In genomic region chr10:79069325-79070090, GRCh38 we compare ENCODE assay signal across 2 cellular contexts.
TF ChIP-seq lines count a peak whose summit lies in the region.

No MANE protein-coding gene starts in this region.

TF ChIP-seq in SK-N-SH, 30 proteins besides CTCF, POLR2A, EP300 and RAD21 (continued from another document):
- TF ChIP-seq IRF3 (IDR thresholded peaks at IDR 0.05; ENCODE audit: low read depth, low read length) (no peak), USF2 (IDR thresholded peaks at IDR 0.05; ENCODE audit: borderline replicate concordance, low read depth, low read length) (no peak), PBX3 (IDR thresholded peaks at IDR 0.05) (no peak), FOXM1 (IDR thresholded peaks at IDR 0.05; ENCODE audit: low read depth) (no peak), FOSL2 (IDR thresholded peaks at IDR 0.05; ENCODE audit: borderline replicate concordance, low read depth) (no peak), FOXJ3 (CRISPR knock-in tag; IDR thresholded peaks at IDR 0.05) (no peak), ZBTB33 (IDR thresholded peaks at IDR 0.05; ENCODE audit: borderline replicate concordance, low read depth) (no peak), TEAD4 (IDR thresholded peaks at IDR 0.05; ENCODE audit: borderline replicate concordance, insufficient read depth) (no peak), SIN3A (IDR thresholded peaks at IDR 0.05; ENCODE audit: borderline replicate concordance, low read depth, low read length) (no peak), MXI1 (IDR thresholded peaks at IDR 0.05; ENCODE audit: low read depth, low read length) (no peak), USF1 (IDR thresholded peaks at IDR 0.05; ENCODE audit: borderline replicate concordance, low read depth) (no peak), MEF2A (IDR thresholded peaks at IDR 0.05; ENCODE audit: borderline replicate concordance, low read depth) (no peak), NFIC (IDR thresholded peaks at IDR 0.05; ENCODE audit: borderline replicate concordance) (no peak), REST (IDR thresholded peaks at IDR 0.05; ENCODE audit: low read depth, low read length) (no peak)

TF ChIP-seq in K562, 482 proteins besides CTCF, POLR2A, EP300 and RAD21 (continued from another document and continues in another):
- no peak for TF ChIP-seq ZBTB49 (CRISPR knock-in tag; IDR thresholded peaks at IDR 0.05; ENCODE audit: borderline replicate concordance)
- TF ChIP-seq ZBTB7A (IDR thresholded peaks at IDR 0.05; ENCODE audit: borderline replicate concordance, control insufficient read depth, low read depth, low read length) = peak; percentile 63; the same call in 1 of the 2 replicates
- TF ChIP-seq NKRF (IDR thresholded peaks at IDR 0.05; ENCODE audit: borderline replicate concordance) = 0 out of 2 replicates have a peak, but pooled peaks have one; percentile 46
- TF ChIP-seq ZBTB40 (IDR thresholded peaks at IDR 0.05) = peak; percentile 69
- no peak for TF ChIP-seq ZBTB40 (CRISPR knock-in tag; IDR thresholded peaks at IDR 0.05)
- TF ChIP-seq HDAC1 (IDR thresholded peaks at IDR 0.05) = peak in 1 of 2 experiments; percentile 57; a peak in 2 of 4 replicates
- TF ChIP-seq ZNF639 (CRISPR knock-in tag; conservative IDR thresholded peaks at IDR 0.05 in 1 of 2, IDR thresholded peaks at IDR 0.05 in 1 of 2) = 0 out of 4 replicates have a peak, but pooled peaks of 1 of the 2 experiments have one; percentile 5
- TF ChIP-seq E2F4 (CRISPR knock-in tag; IDR thresholded peaks at IDR 0.05; ENCODE audit: low read depth) = 0 out of 2 replicates have a peak, but pooled peaks have one; percentile 32
- TF ChIP-seq KAT7 (CRISPR knock-in tag; IDR thresholded peaks at IDR 0.05; ENCODE audit: borderline replicate concordance) = peak; percentile 48; the same call in 1 of the 2 replicates
- peak; percentile 36; the same call in 1 of the 2 replicates for TF ChIP-seq ZFX (CRISPR knock-in tag; IDR thresholded peaks at IDR 0.05)
- peak; percentile 18; the same call in 1 of the 2 replicates for TF ChIP-seq PHF8 (IDR thresholded peaks at IDR 0.05; ENCODE audit: borderline replicate concordance, low read length)
- peak; percentile 24; the same call in 1 of the 2 replicates for TF ChIP-seq TFAP4 (CRISPR knock-in tag; IDR thresholded peaks at IDR 0.05; ENCODE audit: borderline replicate concordance)
- no peak for TF ChIP-seq CCAR2 (IDR thresholded peaks at IDR 0.05; ENCODE audit: low read depth, low read length)
- TF ChIP-seq ARID4B (CRISPR knock-in tag; IDR thresholded peaks at IDR 0.05) = peak; percentile 41; the same call in 1 of the 2 replicates
- TF ChIP-seq BCOR (IDR thresholded peaks at IDR 0.05) = peak; percentile 58
- TF ChIP-seq FOSL1 (tag; conservative IDR thresholded peaks at IDR 0.05) = 0 out of 2 replicates have a peak, but pooled peaks have one; percentile 3
- peak; percentile 58 for TF ChIP-seq RBFOX2 (IDR thresholded peaks at IDR 0.05; ENCODE audit: low read depth, low read length)
- TF ChIP-seq FOXA3 (CRISPR knock-in tag; conservative IDR thresholded peaks at IDR 0.05 in 1 of 2, IDR thresholded peaks at IDR 0.05 in 1 of 2) = no peak
- TF ChIP-seq E2F6 (IDR thresholded peaks at IDR 0.05; ENCODE audit: borderline replicate concordance in 1 of 2, extremely low read depth in 1 of 2, insufficient read depth in 1 of 2, insufficient read length in 1 of 2, low read depth in 1 of 2, low read length in 1 of 2, poor library complexity in 1 of 2, severe bottlenecking in 1 of 2) = peak in 1 of 2 experiments; percentile 2
- TF ChIP-seq MAZ (CRISPR knock-in tag; conservative IDR thresholded peaks at IDR 0.05 in 1 of 2, IDR thresholded peaks at IDR 0.05 in 1 of 2) = peak in 1 of 2 experiments; percentile 54; a peak in 1 of 4 replicates
